In the genomic region with DNA sequence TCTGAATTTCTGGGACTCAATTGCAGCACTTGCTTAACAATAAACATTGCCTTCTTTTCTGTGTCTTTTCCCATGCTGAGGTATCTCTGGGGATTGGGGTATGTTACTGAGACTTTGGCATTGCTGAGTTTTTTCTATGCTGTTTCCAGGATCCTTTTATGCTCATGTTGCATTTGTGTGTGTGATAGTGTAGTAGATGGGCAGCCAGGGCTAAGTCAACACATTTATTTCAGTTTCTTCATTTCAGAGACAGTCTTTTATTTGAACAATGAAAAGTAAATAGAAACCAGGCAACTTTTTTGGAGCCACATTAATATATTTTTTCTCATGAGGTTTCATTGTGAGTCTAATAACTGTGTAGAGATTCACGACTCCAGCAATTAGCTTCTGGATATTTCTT, we compare ENCODE assay signal across 8 cellular contexts.
"Had no signal": no experiment of that assay in that cellular context is flagged by ENCODE, and none has a peak within 500 bp of the region (broad histone marks: within the 10 kb centered on the region; RNA-seq: fewer than 3 reads in every experiment).

No MANE protein-coding gene starts in this region.

- DNase-seq: H9, HCEC 1CT had no signal

- H3K9me3 Mint-ChIP-seq: H9, IgD-negative memory B cell had no signal

- H3K4me3 Mint-ChIP-seq: GM23338, H9, IgD-negative memory B cell had no signal

- H3K27ac ChIP-seq: HL-60 had no signal

- H3K27me3 Mint-ChIP-seq: IgD-negative memory B cell had no signal

- H3K4me1 Mint-ChIP-seq: GM23338, IgD-negative memory B cell had no signal

- FAIRE-seq: H1, H54, HepG2 had no signal

- H3K4me3 ChIP-seq: GM23338 had no signal

- H3K27ac Mint-ChIP-seq: GM23338, H9, IgD-negative memory B cell had no signal

- ATAC-seq: GM23338, HepG2 had no signal
